ENCODE assay signal across 16 cellular contexts in the genomic region with DNA sequence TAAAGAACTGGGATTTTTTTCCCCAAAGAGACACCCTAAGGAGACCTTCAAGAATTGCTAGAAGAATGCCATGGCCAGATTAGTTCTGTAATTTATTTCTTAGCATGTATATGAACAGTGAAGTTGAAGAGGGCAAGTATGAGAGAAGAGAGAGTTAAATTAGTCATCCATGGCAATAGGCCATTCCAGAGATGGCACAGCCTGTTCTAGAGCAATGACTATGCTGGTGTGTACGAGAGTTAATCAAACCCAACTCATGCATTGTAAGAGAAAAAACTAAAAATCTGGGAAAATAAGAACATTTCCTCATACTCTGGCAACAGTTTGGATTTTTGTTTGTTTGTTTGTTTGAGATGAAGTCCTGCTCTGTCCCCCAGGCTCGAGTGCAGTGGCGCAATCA.
"Had no signal": no experiment of that assay in that cellular context is flagged by ENCODE, and none has a peak within 500 bp of the region (broad histone marks: within the 10 kb centered on the region; RNA-seq: fewer than 3 reads in every experiment).

No MANE protein-coding gene starts in this region.

- H3K4me1 ChIP-seq: gastrocnemius medialis, testis, upper lobe of right lung had no signal

- ATAC-seq: activated naive CD8-positive, alpha-beta T cell treated with anti-CD3 and anti-CD28 coated beads, Interleukin-2, amount 50 U/mL, for 24 hours; gastrocnemius medialis; left ventricle myocardium superior; stimulated activated naive CD8-positive, alpha-beta T cell treated with anti-CD3 and anti-CD28 coated beads, Interleukin-15, amount 100 ng/mL, for 72 hours; upper lobe of right lung; WTC11 had no signal

- H3K4me3 Mint-ChIP-seq: activated naive CD8-positive, alpha-beta T cell treated with anti-CD3 and anti-CD28 coated beads, Interleukin-2, amount 50 U/mL, for 24 hours; central memory CD8-positive, alpha-beta T cell; stimulated activated naive CD8-positive, alpha-beta T cell treated with anti-CD3 and anti-CD28 coated beads, Interleukin-15, amount 100 ng/mL, for 72 hours; T-helper 1 cell treated with Interleukin-12 subunit alpha and Interleukin-12 subunit beta and Interleukin-4 antibody, amounts not matched to agents 30 μg/mL and 1 μg/mL, for 36 hours; WTC11 had no signal

- DNase-seq: activated CD4-positive, alpha-beta T cell treated with anti-CD3 and anti-CD28 coated beads for 48 hours; activated naive CD4-positive, alpha-beta T cell treated with Interleukin-2 at 50 U/mL for 16 hours; activated naive CD8-positive, alpha-beta T cell treated with anti-CD3 and anti-CD28 coated beads, Interleukin-2, amount 50 U/mL, for 24 hours; effector memory CD4-positive, alpha-beta T cell; erythroblast; gastrocnemius medialis; kidney; left ventricle myocardium superior; mesendoderm; stimulated activated CD4-positive, alpha-beta T cell treated with anti-CD3 and anti-CD28 coated beads, Interleukin-4, amount 100 ng/mL, for 1 hour; stimulated activated naive CD8-positive, alpha-beta T cell treated with anti-CD3 and anti-CD28 coated beads, Interleukin-15, amount 100 ng/mL, for 72 hours; testis; upper lobe of right lung had no signal

- H3K27ac Mint-ChIP-seq: activated naive CD8-positive, alpha-beta T cell treated with anti-CD3 and anti-CD28 coated beads, Interleukin-2, amount 50 U/mL, for 24 hours; stimulated activated naive CD8-positive, alpha-beta T cell treated with anti-CD3 and anti-CD28 coated beads, Interleukin-15, amount 100 ng/mL, for 72 hours; T-helper 1 cell treated with Interleukin-12 subunit alpha and Interleukin-12 subunit beta and Interleukin-4 antibody, amounts not matched to agents 30 μg/mL and 1 μg/mL, for 36 hours; WTC11 had no signal

- H3K36me3 ChIP-seq: gastrocnemius medialis, upper lobe of right lung had no signal

- H3K27me3 ChIP-seq: gastrocnemius medialis, testis had no signal

- H3K27ac ChIP-seq: gastrocnemius medialis, testis, upper lobe of right lung had no signal

- H3K9me3 Mint-ChIP-seq: activated naive CD8-positive, alpha-beta T cell treated with anti-CD3 and anti-CD28 coated beads, Interleukin-2, amount 50 U/mL, for 24 hours; stimulated activated naive CD8-positive, alpha-beta T cell treated with anti-CD3 and anti-CD28 coated beads, Interleukin-15, amount 100 ng/mL, for 72 hours; T-helper 1 cell treated with Interleukin-12 subunit alpha and Interleukin-12 subunit beta and Interleukin-4 antibody, amounts not matched to agents 30 μg/mL and 1 μg/mL, for 36 hours; WTC11 had no signal

- H3K4me1 Mint-ChIP-seq: activated naive CD8-positive, alpha-beta T cell treated with anti-CD3 and anti-CD28 coated beads, Interleukin-2, amount 50 U/mL, for 24 hours; central memory CD8-positive, alpha-beta T cell; stimulated activated naive CD8-positive, alpha-beta T cell treated with anti-CD3 and anti-CD28 coated beads, Interleukin-15, amount 100 ng/mL, for 72 hours had no signal

- H3K4me3 ChIP-seq: gastrocnemius medialis, testis, upper lobe of right lung had no signal

- H3K9me3 ChIP-seq: gastrocnemius medialis, testis, upper lobe of right lung had no signal

- H3K36me3 Mint-ChIP-seq: WTC11 had no signal

- H3K27me3 Mint-ChIP-seq: activated naive CD8-positive, alpha-beta T cell treated with anti-CD3 and anti-CD28 coated beads, Interleukin-2, amount 50 U/mL, for 24 hours had no signal
